ENCODE assay signal across 1 cellular context in genomic region chr20:62900052-62900691, GRCh38.
TF ChIP-seq lines count a peak whose summit lies in the region.

No MANE protein-coding gene starts in this region.

TF ChIP-seq in HepG2, 621 proteins besides CTCF, POLR2A, EP300 and RAD21 (continued from another document and continues in another):
- peak; percentile 69; the same call in 1 of the 2 replicates for TF ChIP-seq ZNF12 (CRISPR knock-in tag; IDR thresholded peaks at IDR 0.05)
- no peak for TF ChIP-seq E2F5 (CRISPR knock-in tag; conservative IDR thresholded peaks at IDR 0.05)
- no peak for TF ChIP-seq CCAR2 (optimal IDR thresholded peaks at IDR 0.05; ENCODE audit: low read depth, low read length)
- no peak for TF ChIP-seq NFATC3 (CRISPR knock-in tag; IDR thresholded peaks at IDR 0.05)
- TF ChIP-seq PHF21A (CRISPR knock-in tag; IDR thresholded peaks at IDR 0.05), result peak; percentile 54
- TF ChIP-seq ZNF546 (CRISPR knock-in tag; conservative IDR thresholded peaks at IDR 0.05), result peak; percentile 70; the same call in 1 of the 2 replicates
- peak; percentile 28; the same call in 1 of the 2 replicates for TF ChIP-seq FLYWCH1 (CRISPR knock-in tag; IDR thresholded peaks at IDR 0.05)
- TF ChIP-seq, protein P1, sequence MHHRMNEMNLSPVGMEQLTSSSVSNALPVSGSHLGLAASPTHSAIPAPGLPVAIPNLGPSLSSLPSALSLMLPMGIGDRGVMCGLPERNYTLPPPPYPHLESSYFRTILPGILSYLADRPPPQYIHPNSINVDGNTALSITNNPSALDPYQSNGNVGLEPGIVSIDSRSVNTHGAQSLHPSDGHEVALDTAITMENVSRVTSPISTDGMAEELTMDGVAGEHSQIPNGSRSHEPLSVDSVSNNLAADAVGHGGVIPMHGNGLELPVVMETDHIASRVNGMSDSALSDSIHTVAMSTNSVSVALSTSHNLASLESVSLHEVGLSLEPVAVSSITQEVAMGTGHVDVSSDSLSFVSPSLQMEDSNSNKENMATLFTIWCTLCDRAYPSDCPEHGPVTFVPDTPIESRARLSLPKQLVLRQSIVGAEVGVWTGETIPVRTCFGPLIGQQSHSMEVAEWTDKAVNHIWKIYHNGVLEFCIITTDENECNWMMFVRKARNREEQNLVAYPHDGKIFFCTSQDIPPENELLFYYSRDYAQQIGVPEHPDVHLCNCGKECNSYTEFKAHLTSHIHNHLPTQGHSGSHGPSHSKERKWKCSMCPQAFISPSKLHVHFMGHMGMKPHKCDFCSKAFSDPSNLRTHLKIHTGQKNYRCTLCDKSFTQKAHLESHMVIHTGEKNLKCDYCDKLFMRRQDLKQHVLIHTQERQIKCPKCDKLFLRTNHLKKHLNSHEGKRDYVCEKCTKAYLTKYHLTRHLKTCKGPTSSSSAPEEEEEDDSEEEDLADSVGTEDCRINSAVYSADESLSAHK (CRISPR knock-in tag; IDR thresholded peaks at IDR 0.05; ENCODE audit: borderline replicate concordance), result no peak; the same call in 1 of the 2 replicates
- peak; percentile 94 for TF ChIP-seq ETS1 (CRISPR knock-in tag; IDR thresholded peaks at IDR 0.05)
- peak; percentile 23; the same call in 1 of the 2 replicates for TF ChIP-seq ELF1 (CRISPR knock-in tag; IDR thresholded peaks at IDR 0.05)
- no peak for TF ChIP-seq ZNF530 (CRISPR knock-in tag; IDR thresholded peaks at IDR 0.05; ENCODE audit: low read depth)
- peak; percentile 75; the same call in 1 of the 2 replicates for TF ChIP-seq ZMYM2 (CRISPR knock-in tag; IDR thresholded peaks at IDR 0.05)
- TF ChIP-seq, protein P2, sequence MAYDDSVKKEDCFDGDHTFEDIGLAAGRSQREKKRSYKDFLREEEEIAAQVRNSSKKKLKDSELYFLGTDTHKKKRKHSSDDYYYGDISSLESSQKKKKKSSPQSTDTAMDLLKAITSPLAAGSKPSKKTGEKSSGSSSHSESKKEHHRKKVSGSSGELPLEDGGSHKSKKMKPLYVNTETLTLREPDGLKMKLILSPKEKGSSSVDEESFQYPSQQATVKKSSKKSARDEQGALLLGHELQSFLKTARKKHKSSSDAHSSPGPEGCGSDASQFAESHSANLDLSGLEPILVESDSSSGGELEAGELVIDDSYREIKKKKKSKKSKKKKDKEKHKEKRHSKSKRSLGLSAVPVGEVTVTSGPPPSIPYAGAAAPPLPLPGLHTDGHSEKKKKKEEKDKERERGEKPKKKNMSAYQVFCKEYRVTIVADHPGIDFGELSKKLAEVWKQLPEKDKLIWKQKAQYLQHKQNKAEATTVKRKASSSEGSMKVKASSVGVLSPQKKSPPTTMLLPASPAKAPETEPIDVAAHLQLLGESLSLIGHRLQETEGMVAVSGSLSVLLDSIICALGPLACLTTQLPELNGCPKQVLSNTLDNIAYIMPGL (CRISPR knock-in tag; IDR thresholded peaks at IDR 0.05; ENCODE audit: borderline replicate concordance in 1 of 2, low read depth in 1 of 2), result peak; percentile 90 to 94
- no peak for TF ChIP-seq ZNF20 (CRISPR knock-in tag; IDR thresholded peaks at IDR 0.05)
- TF ChIP-seq ZBTB7B (CRISPR knock-in tag; IDR thresholded peaks at IDR 0.05), result no peak; the same call in 1 of the 2 replicates
- no peak for TF ChIP-seq SOX13 (IDR thresholded peaks at IDR 0.05)
- 0 out of 4 replicates have a peak, but pooled peaks of 1 of the 2 experiments have one; percentile 33 for TF ChIP-seq SOX13 (CRISPR knock-in tag; conservative IDR thresholded peaks at IDR 0.05 in 1 of 2, IDR thresholded peaks at IDR 0.05 in 1 of 2)
- TF ChIP-seq ZBTB20 (CRISPR knock-in tag; IDR thresholded peaks at IDR 0.05; ENCODE audit: borderline replicate concordance, low read depth), result peak; percentile 80; the same call in 1 of the 2 replicates
- no peak for TF ChIP-seq ZNF576 (CRISPR knock-in tag; IDR thresholded peaks at IDR 0.05)
- no peak for TF ChIP-seq GLMP (CRISPR knock-in tag; IDR thresholded peaks at IDR 0.05; ENCODE audit: borderline replicate concordance)
- TF ChIP-seq AFF4 (CRISPR knock-in tag; IDR thresholded peaks at IDR 0.05), result no peak; the same call in 1 of the 2 replicates
- peak; percentile 73; the same call in 1 of the 2 replicates for TF ChIP-seq SIN3A (IDR thresholded peaks at IDR 0.05; ENCODE audit: borderline replicate concordance, low read depth, low read length)
- no peak for TF ChIP-seq ZNF335 (CRISPR knock-in tag; IDR thresholded peaks at IDR 0.05)
- TF ChIP-seq ZFP36 (IDR thresholded peaks at IDR 0.05; ENCODE audit: borderline replicate concordance, low read depth, low read length, partially characterized antibody), result peak; percentile 45
- TF ChIP-seq ZNF598 (CRISPR knock-in tag; IDR thresholded peaks at IDR 0.05; ENCODE audit: borderline replicate concordance), result peak; percentile 99
- peak; percentile 71; the same call in 1 of the 2 replicates for TF ChIP-seq ZNF775 (CRISPR knock-in tag; IDR thresholded peaks at IDR 0.05; ENCODE audit: borderline replicate concordance)
- peak; percentile 69; the same call in 1 of the 2 replicates for TF ChIP-seq POLR2AphosphoS5 (IDR thresholded peaks at IDR 0.05; ENCODE audit: low read depth, low read length)
- peak; percentile 96 for TF ChIP-seq NFKB2 (CRISPR knock-in tag; IDR thresholded peaks at IDR 0.05; ENCODE audit: borderline replicate concordance)
- TF ChIP-seq HMG20B (CRISPR knock-in tag; conservative IDR thresholded peaks at IDR 0.05), result 0 out of 2 replicates have a peak, but pooled peaks have one; percentile 29
- no peak for TF ChIP-seq ZIK1 (CRISPR knock-in tag; IDR thresholded peaks at IDR 0.05; ENCODE audit: borderline replicate concordance, low read depth)
- peak; percentile 85 for TF ChIP-seq SMC3 (IDR thresholded peaks at IDR 0.05; ENCODE audit: low read length)
- TF ChIP-seq, protein P3, sequence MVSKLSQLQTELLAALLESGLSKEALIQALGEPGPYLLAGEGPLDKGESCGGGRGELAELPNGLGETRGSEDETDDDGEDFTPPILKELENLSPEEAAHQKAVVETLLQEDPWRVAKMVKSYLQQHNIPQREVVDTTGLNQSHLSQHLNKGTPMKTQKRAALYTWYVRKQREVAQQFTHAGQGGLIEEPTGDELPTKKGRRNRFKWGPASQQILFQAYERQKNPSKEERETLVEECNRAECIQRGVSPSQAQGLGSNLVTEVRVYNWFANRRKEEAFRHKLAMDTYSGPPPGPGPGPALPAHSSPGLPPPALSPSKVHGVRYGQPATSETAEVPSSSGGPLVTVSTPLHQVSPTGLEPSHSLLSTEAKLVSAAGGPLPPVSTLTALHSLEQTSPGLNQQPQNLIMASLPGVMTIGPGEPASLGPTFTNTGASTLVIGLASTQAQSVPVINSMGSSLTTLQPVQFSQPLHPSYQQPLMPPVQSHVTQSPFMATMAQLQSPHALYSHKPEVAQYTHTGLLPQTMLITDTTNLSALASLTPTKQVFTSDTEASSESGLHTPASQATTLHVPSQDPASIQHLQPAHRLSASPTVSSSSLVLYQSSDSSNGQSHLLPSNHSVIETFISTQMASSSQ (IDR thresholded peaks at IDR 0.05; ENCODE audit: low read depth), result peak; percentile 2; the same call in 1 of the 2 replicates
- TF ChIP-seq, protein P3 (CRISPR knock-in tag; IDR thresholded peaks at IDR 0.05; ENCODE audit: borderline replicate concordance), result peak; percentile 62
- TF ChIP-seq ZNF431 (CRISPR knock-in tag; IDR thresholded peaks at IDR 0.05; ENCODE audit: borderline replicate concordance, low read depth), result no peak; the same call in 1 of the 2 replicates
- no peak for TF ChIP-seq ARNT (IDR thresholded peaks at IDR 0.05)
- TF ChIP-seq SNRNP70 (IDR thresholded peaks at IDR 0.05; ENCODE audit: low read depth, low read length), result no peak
- peak; percentile 65 for TF ChIP-seq CEBPG (CRISPR knock-in tag; IDR thresholded peaks at IDR 0.05)
- TF ChIP-seq PREB (CRISPR knock-in tag; IDR thresholded peaks at IDR 0.05), result 0 out of 2 replicates have a peak, but pooled peaks have one; percentile 20
- peak; percentile 95 for TF ChIP-seq EED (CRISPR knock-in tag; IDR thresholded peaks at IDR 0.05)
- peak; percentile 93; the same call in 1 of the 2 replicates for TF ChIP-seq ZBTB7A (CRISPR knock-in tag; IDR thresholded peaks at IDR 0.05)
- peak; percentile 29; the same call in 1 of the 2 replicates for TF ChIP-seq TMF1 (CRISPR knock-in tag; IDR thresholded peaks at IDR 0.05; ENCODE audit: low read depth)
- TF ChIP-seq CHD2 (IDR thresholded peaks at IDR 0.05; ENCODE audit: low read depth, low read length), result no peak
- TF ChIP-seq ATRX (CRISPR knock-in tag; IDR thresholded peaks at IDR 0.05; ENCODE audit: borderline replicate concordance), result no peak
- no peak for TF ChIP-seq ADNP (CRISPR knock-in tag; IDR thresholded peaks at IDR 0.05)
- TF ChIP-seq SNAPC5 (CRISPR knock-in tag; IDR thresholded peaks at IDR 0.05; ENCODE audit: borderline replicate concordance), result no peak; the same call in 1 of the 2 replicates
- peak; percentile 68 for TF ChIP-seq ASH2L (IDR thresholded peaks at IDR 0.05; ENCODE audit: insufficient read length, low read depth, low read length)
